In the genomic region with DNA sequence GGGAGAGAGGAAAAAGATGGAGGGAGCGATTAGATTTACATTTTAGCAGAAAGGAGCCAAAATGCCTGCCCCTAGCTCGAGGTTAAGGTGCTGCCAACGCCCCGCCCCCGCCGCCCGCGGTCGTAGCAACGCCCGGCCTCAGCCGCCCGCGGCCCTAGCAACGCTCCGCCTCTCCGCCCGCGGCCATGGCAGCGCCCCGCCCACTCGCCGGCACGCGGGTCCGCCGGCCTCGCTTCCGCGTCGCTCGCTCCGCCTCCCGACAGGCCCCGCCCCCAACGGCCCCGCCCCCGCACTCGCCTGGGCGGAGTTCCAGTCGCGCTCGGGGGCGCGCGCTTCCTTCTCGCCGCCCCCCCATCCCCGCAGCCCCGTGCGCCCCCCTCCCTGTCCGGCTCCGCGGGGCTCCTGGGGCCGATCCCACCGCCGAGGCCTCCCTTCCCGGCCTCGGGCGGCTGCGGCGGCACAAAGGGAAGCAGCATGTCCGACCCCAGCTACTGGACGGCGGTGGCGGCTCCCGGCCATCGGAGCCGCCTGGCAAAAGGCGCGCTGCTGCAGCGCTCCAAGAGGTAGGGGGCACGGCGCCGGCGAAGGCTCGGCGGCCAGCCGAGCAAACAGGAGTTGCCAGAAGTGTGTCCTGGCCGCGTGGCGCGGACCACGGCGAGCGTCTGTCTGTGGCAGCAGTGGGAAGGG, we compare ENCODE assay signal across 8 cellular contexts. TPM values are rescaled to one million over a fixed set of nuclear protein-coding genes. Genes with fewer than 3 reads are reported as not detected.
DNase-seq lines count a peak whose midpoint lies in the region; ATAC-seq and TF ChIP-seq lines count a peak whose summit lies in the region.

No MANE protein-coding gene starts in this region.

- H3K27ac Mint-ChIP-seq in activated T-helper 17 cell treated with anti-CD3 and anti-CD28 coated beads, Interleukin-2, amount 50 U/mL, for 72 hours = peak overlapping the region; percentile 94
- peak overlapping the region; percentile 52 to 81 for H3K27ac Mint-ChIP-seq in natural killer cell treated with Interleukin-12 subunit alpha and Interleukin-12 subunit beta and Interleukin-15 and Interleukin-18, amount 100 ng/mL, for 72 hours
- peak overlapping the region; percentile 69 for H3K27ac Mint-ChIP-seq in stimulated activated naive B cell treated with anti-CD40 and anti-IgM and Interleukin-4, amounts not matched to agents 10 μg/mL and 1 μg/mL and 100 μg/mL, for 72 hours

- ATAC-seq in GM21717 (IDR thresholded peaks at IDR 0.05; ENCODE audit: unreplicated experiment) = peak; percentile 68
- peak; percentile 87 for ATAC-seq in activated T-helper 17 cell treated with anti-CD3 and anti-CD28 coated beads, Interleukin-2, amount 50 U/mL, for 72 hours (replicated peaks)
- peak; percentile 96 to 97 for ATAC-seq in natural killer cell treated with Interleukin-12 subunit alpha and Interleukin-12 subunit beta and Interleukin-15 and Interleukin-18, amount 100 ng/mL, for 72 hours
- peak; percentile 92 to 95 for ATAC-seq in stimulated activated naive B cell treated with anti-CD40 and anti-IgM and Interleukin-4, amounts not matched to agents 10 μg/mL and 1 μg/mL and 100 μg/mL, for 72 hours (replicated peaks)

- DNase-seq in DMS 273 (lab: John Stamatoyannopoulos, UW; ENCODE audit: unreplicated experiment) = peak; percentile 96
- peak; percentile 66 for DNase-seq in KG1 (lab: John Stamatoyannopoulos, UW)
- DNase-seq in RKO (ENCODE audit: low spot score) = peak; percentile 86
- peak; percentile 88 for DNase-seq in fibroblast of pulmonary artery (ENCODE audit: low read depth)
- DNase-seq in natural killer cell treated with Interleukin-12 subunit alpha and Interleukin-12 subunit beta and Interleukin-15 and Interleukin-18, amount 100 ng/mL, for 72 hours (ENCODE audit: low spot score) = peak; percentile 97
- peak; percentile 92 for DNase-seq in stimulated activated naive B cell treated with anti-CD40 and anti-IgM and Interleukin-4, amounts not matched to agents 10 μg/mL and 1 μg/mL and 100 μg/mL, for 72 hours

- H3K4me3 ChIP-seq in fibroblast of pulmonary artery (replicated peaks; ENCODE audit: low read depth, low read length) = peak overlapping the region; percentile 59

- H3K9me3 Mint-ChIP-seq in activated T-helper 17 cell treated with anti-CD3 and anti-CD28 coated beads, Interleukin-2, amount 50 U/mL, for 72 hours = no peaks in the 10 kb centered on the region
- H3K9me3 Mint-ChIP-seq in natural killer cell treated with Interleukin-12 subunit alpha and Interleukin-12 subunit beta and Interleukin-15 and Interleukin-18, amount 100 ng/mL, for 72 hours = no peaks in the 10 kb centered on the region
- H3K9me3 Mint-ChIP-seq in stimulated activated naive B cell treated with anti-CD40 and anti-IgM and Interleukin-4, amounts not matched to agents 10 μg/mL and 1 μg/mL and 100 μg/mL, for 72 hours = no peaks in the 10 kb centered on the region

- H3K4me1 Mint-ChIP-seq in activated T-helper 17 cell treated with anti-CD3 and anti-CD28 coated beads, Interleukin-2, amount 50 U/mL, for 72 hours = peaks cover 22% of the 10 kb centered on the region
- peaks cover 29 to 44% of the 10 kb centered on the region in 2 donors for H3K4me1 Mint-ChIP-seq in natural killer cell treated with Interleukin-12 subunit alpha and Interleukin-12 subunit beta and Interleukin-15 and Interleukin-18, amount 100 ng/mL, for 72 hours (ENCODE audit: low read depth in 2 of 2)
- peaks cover 36 to 59% of the 10 kb centered on the region in 2 donors for H3K4me1 Mint-ChIP-seq in stimulated activated naive B cell treated with anti-CD40 and anti-IgM and Interleukin-4, amounts not matched to agents 10 μg/mL and 1 μg/mL and 100 μg/mL, for 72 hours

- peaks cover 72% of the 10 kb centered on the region for H3K36me3 Mint-ChIP-seq in activated T-helper 17 cell treated with anti-CD3 and anti-CD28 coated beads, Interleukin-2, amount 50 U/mL, for 72 hours (ENCODE audit: low read depth)
- no peaks in the 10 kb centered on the region for H3K36me3 Mint-ChIP-seq in natural killer cell treated with Interleukin-12 subunit alpha and Interleukin-12 subunit beta and Interleukin-15 and Interleukin-18, amount 100 ng/mL, for 72 hours
- peaks cover 29 to 49% of the 10 kb centered on the region in 2 donors for H3K36me3 Mint-ChIP-seq in stimulated activated naive B cell treated with anti-CD40 and anti-IgM and Interleukin-4, amounts not matched to agents 10 μg/mL and 1 μg/mL and 100 μg/mL, for 72 hours

- TF ChIP-seq CTCF in fibroblast of pulmonary artery (IDR thresholded peaks at IDR 0.05; ENCODE audit: low read length, missing control alignments) = no peak

- H3K4me3 Mint-ChIP-seq in activated T-helper 17 cell treated with anti-CD3 and anti-CD28 coated beads, Interleukin-2, amount 50 U/mL, for 72 hours = peak overlapping the region; percentile 90
- peak overlapping the region; percentile 87 for H3K4me3 Mint-ChIP-seq in natural killer cell treated with Interleukin-12 subunit alpha and Interleukin-12 subunit beta and Interleukin-15 and Interleukin-18, amount 100 ng/mL, for 72 hours
- H3K4me3 Mint-ChIP-seq in stimulated activated naive B cell treated with anti-CD40 and anti-IgM and Interleukin-4, amounts not matched to agents 10 μg/mL and 1 μg/mL and 100 μg/mL, for 72 hours = peak overlapping the region; percentile 81 to 82

- no peaks in the 10 kb centered on the region for H3K27me3 Mint-ChIP-seq in activated T-helper 17 cell treated with anti-CD3 and anti-CD28 coated beads, Interleukin-2, amount 50 U/mL, for 72 hours
- H3K27me3 Mint-ChIP-seq in natural killer cell treated with Interleukin-12 subunit alpha and Interleukin-12 subunit beta and Interleukin-15 and Interleukin-18, amount 100 ng/mL, for 72 hours = no peaks in the 10 kb centered on the region
- no peaks in the 10 kb centered on the region for H3K27me3 Mint-ChIP-seq in stimulated activated naive B cell treated with anti-CD40 and anti-IgM and Interleukin-4, amounts not matched to agents 10 μg/mL and 1 μg/mL and 100 μg/mL, for 72 hours

RNA-seq across cellular contexts. Expression of gene MAST3, which starts 20.3 kb away (rescaled TPM):
- total RNA-seq in activated T-helper 17 cell treated with anti-CD3 and anti-CD28 coated beads, Interleukin-2, amount 50 U/mL, for 72 hours = 10 to 100 TPM; 23.5 to 46.6 TPM
- 10 to 100 TPM; 30.3 to 31.4 TPM for total RNA-seq in natural killer cell treated with Interleukin-12 subunit alpha and Interleukin-12 subunit beta and Interleukin-15 and Interleukin-18, amount 100 ng/mL, for 72 hours

RNA-seq across cellular contexts. Expression of gene IL12RB1, which starts 31.1 kb away (rescaled TPM):
- 10 to 100 TPM; 28.6 to 54.5 TPM for total RNA-seq in activated T-helper 17 cell treated with anti-CD3 and anti-CD28 coated beads, Interleukin-2, amount 50 U/mL, for 72 hours
- 100 to 1,000 TPM; 109 to 124 TPM for total RNA-seq in natural killer cell treated with Interleukin-12 subunit alpha and Interleukin-12 subunit beta and Interleukin-15 and Interleukin-18, amount 100 ng/mL, for 72 hours

RNA-seq across cellular contexts. Expression of gene PIK3R2, which starts 35.1 kb away (rescaled TPM):
- 10 to 100 TPM; 13.0 to 21.8 TPM for total RNA-seq in activated T-helper 17 cell treated with anti-CD3 and anti-CD28 coated beads, Interleukin-2, amount 50 U/mL, for 72 hours
- total RNA-seq in natural killer cell treated with Interleukin-12 subunit alpha and Interleukin-12 subunit beta and Interleukin-15 and Interleukin-18, amount 100 ng/mL, for 72 hours = 10 to 100 TPM; 12.6 to 20.1 TPM

RNA-seq across cellular contexts. Expression of gene IFI30, which starts 55.8 kb away (rescaled TPM):
- total RNA-seq in activated T-helper 17 cell treated with anti-CD3 and anti-CD28 coated beads, Interleukin-2, amount 50 U/mL, for 72 hours = 10 to 100 TPM; 51.7 to 81.1 TPM
- 100 to 1,000 TPM in 1 of 2 donors, 10 to 100 TPM in 1; 76.2 to 139 TPM for total RNA-seq in natural killer cell treated with Interleukin-12 subunit alpha and Interleukin-12 subunit beta and Interleukin-15 and Interleukin-18, amount 100 ng/mL, for 72 hours

Comparison
In these comparisons a context has a peak if more than half of its experiments do, and no peak if none do; other contexts are left out.
1. Peak in every context shown above with its lines: DNase-seq, ATAC-seq and H3K4me3 ChIP-seq.